8 cellular contexts compared by ENCODE assay signal in the genomic region with DNA sequence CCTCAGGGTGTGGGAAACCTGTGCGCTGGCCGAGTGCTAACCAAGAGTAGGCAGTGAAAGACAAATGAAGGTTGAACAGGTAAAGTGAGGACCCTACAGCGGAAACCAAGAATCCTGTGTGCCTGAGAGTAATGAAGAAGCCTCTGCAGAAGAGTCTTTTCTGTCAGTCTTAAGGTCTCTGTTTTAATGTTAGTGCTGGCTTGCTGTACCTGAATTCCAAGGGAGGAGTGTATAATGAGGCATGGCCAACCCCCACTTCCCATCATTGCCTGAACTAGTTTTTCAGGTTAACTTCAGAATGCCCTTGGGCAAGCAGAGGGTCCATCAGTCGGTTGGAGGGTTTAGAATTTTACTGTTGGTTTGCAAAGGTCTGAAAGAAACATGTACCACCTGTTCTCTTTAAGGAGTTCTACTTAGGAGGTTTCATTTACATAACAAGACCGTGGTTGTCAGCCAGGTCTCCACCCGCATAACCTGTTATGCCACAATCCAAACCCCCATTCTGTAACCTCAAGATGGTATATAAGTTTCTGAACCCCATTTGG. TPM values are rescaled to one million over a fixed set of nuclear protein-coding genes. Genes with fewer than 3 reads are reported as not detected.
DNase-seq lines count a peak whose midpoint lies in the region; ATAC-seq lines count a peak whose summit lies in the region.

No MANE protein-coding gene starts in this region.

- DNase-seq in Right ventricle myocardium superior (no peak), left ventricle myocardium superior (no peak), D341Med (ENCODE audit: low spot score) (no peak), NCI-H1694 treated with DMSO at 0.1 percent for 48 hours (lab: John Stamatoyannopoulos, UW) (no peak)
- DNase-seq in stimulated activated naive CD8-positive, alpha-beta T cell treated with anti-CD3 and anti-CD28 coated beads, Interleukin-15, amount 100 ng/mL, for 72 hours = peak in 1 of 2 donors; percentile 3

- peak overlapping the region; percentile 97 for H3K4me3 Mint-ChIP-seq in activated T-helper 17 cell treated with anti-CD3 and anti-CD28 coated beads, Interleukin-2, amount 50 U/mL, for 72 hours
- H3K4me3 Mint-ChIP-seq in stimulated activated naive CD8-positive, alpha-beta T cell treated with anti-CD3 and anti-CD28 coated beads, Interleukin-15, amount 100 ng/mL, for 72 hours = peak overlapping the region; percentile 100

- peak overlapping the region; percentile 94 for H3K27ac Mint-ChIP-seq in activated T-helper 17 cell treated with anti-CD3 and anti-CD28 coated beads, Interleukin-2, amount 50 U/mL, for 72 hours
- peak overlapping the region; percentile 96 to 99 for H3K27ac Mint-ChIP-seq in stimulated activated naive CD8-positive, alpha-beta T cell treated with anti-CD3 and anti-CD28 coated beads, Interleukin-15, amount 100 ng/mL, for 72 hours

- no peaks in the 10 kb centered on the region for H3K9me3 ChIP-seq in iPS-18c (ENCODE audit: control insufficient read depth, insufficient read depth, low read length)

- intact Hi-C loops in Right ventricle myocardium superior (cut with DNase I) = no loop called here
- intact Hi-C loops in left ventricle myocardium superior (cut with micrococcal nuclease) = no loop called here

- H3K27me3 Mint-ChIP-seq in activated T-helper 17 cell treated with anti-CD3 and anti-CD28 coated beads, Interleukin-2, amount 50 U/mL, for 72 hours = no peaks in the 10 kb centered on the region
- H3K27me3 Mint-ChIP-seq in stimulated activated naive CD8-positive, alpha-beta T cell treated with anti-CD3 and anti-CD28 coated beads, Interleukin-15, amount 100 ng/mL, for 72 hours = no peaks in the 10 kb centered on the region

- H3K4me3 ChIP-seq in iPS-18c (ENCODE audit: insufficient read depth, low read depth, low read length) = peak overlapping the region; percentile 81

- no peaks in the 10 kb centered on the region for H3K9me3 Mint-ChIP-seq in activated T-helper 17 cell treated with anti-CD3 and anti-CD28 coated beads, Interleukin-2, amount 50 U/mL, for 72 hours
- no peaks in the 10 kb centered on the region for H3K9me3 Mint-ChIP-seq in stimulated activated naive CD8-positive, alpha-beta T cell treated with anti-CD3 and anti-CD28 coated beads, Interleukin-15, amount 100 ng/mL, for 72 hours

- peaks cover 18% of the 10 kb centered on the region for H3K4me1 Mint-ChIP-seq in activated T-helper 17 cell treated with anti-CD3 and anti-CD28 coated beads, Interleukin-2, amount 50 U/mL, for 72 hours
- H3K4me1 Mint-ChIP-seq in stimulated activated naive CD8-positive, alpha-beta T cell treated with anti-CD3 and anti-CD28 coated beads, Interleukin-15, amount 100 ng/mL, for 72 hours = peaks cover 39% of the 10 kb centered on the region

- ATAC-seq in Right ventricle myocardium superior (ENCODE audit: poor library complexity) (peak; percentile 7), left ventricle myocardium superior (no peak), HG03097 (IDR thresholded peaks at IDR 0.05; ENCODE audit: low FRiP score, unreplicated experiment) (peak; percentile 26)
- ATAC-seq in activated T-helper 17 cell treated with anti-CD3 and anti-CD28 coated beads, Interleukin-2, amount 50 U/mL, for 72 hours (replicated peaks) = no peak
- ATAC-seq in stimulated activated naive CD8-positive, alpha-beta T cell treated with anti-CD3 and anti-CD28 coated beads, Interleukin-15, amount 100 ng/mL, for 72 hours = peak; percentile 45

- H3K36me3 Mint-ChIP-seq in activated T-helper 17 cell treated with anti-CD3 and anti-CD28 coated beads, Interleukin-2, amount 50 U/mL, for 72 hours (ENCODE audit: low read depth) = peaks cover 45% of the 10 kb centered on the region

RNA-seq across cellular contexts. Expression of a gene that starts 0.6 kb away (rescaled TPM):
- total RNA-seq in Right ventricle myocardium superior (26.2 TPM), left ventricle myocardium superior (28.7 TPM)
- total RNA-seq in activated T-helper 17 cell treated with anti-CD3 and anti-CD28 coated beads, Interleukin-2, amount 50 U/mL, for 72 hours = 100 to 1,000 TPM in 1 of 2 donors, 10 to 100 TPM in 1; 61.3 to 128 TPM

RNA-seq across cellular contexts. Expression of a gene that starts 30.9 kb away (rescaled TPM):
- total RNA-seq in Right ventricle myocardium superior (8.1 TPM), left ventricle myocardium superior (8.8 TPM)
- total RNA-seq in activated T-helper 17 cell treated with anti-CD3 and anti-CD28 coated beads, Interleukin-2, amount 50 U/mL, for 72 hours = 10 to 100 TPM; 16.8 to 25.6 TPM

RNA-seq across cellular contexts. Expression of a gene that starts 31.9 kb away (rescaled TPM):
- total RNA-seq in Right ventricle myocardium superior (145 TPM), left ventricle myocardium superior (138 TPM)
- 100 to 1,000 TPM; 183 to 201 TPM for total RNA-seq in activated T-helper 17 cell treated with anti-CD3 and anti-CD28 coated beads, Interleukin-2, amount 50 U/mL, for 72 hours

Comparison
In these comparisons a context has a peak if more than half of its experiments do, and no peak if none do; other contexts are left out.
1. ATAC-seq: peak in Right ventricle myocardium superior (single experiment), HG03097 (single experiment) and stimulated activated naive CD8-positive, alpha-beta T cell treated with anti-CD3 and anti-CD28 coated beads, Interleukin-15, amount 100 ng/mL, for 72 hours (single experiment); none in left ventricle myocardium superior (single experiment) and activated T-helper 17 cell treated with anti-CD3 and anti-CD28 coated beads, Interleukin-2, amount 50 U/mL, for 72 hours (single experiment).